ENCODE assay signal across 8 cellular contexts in the genomic region with DNA sequence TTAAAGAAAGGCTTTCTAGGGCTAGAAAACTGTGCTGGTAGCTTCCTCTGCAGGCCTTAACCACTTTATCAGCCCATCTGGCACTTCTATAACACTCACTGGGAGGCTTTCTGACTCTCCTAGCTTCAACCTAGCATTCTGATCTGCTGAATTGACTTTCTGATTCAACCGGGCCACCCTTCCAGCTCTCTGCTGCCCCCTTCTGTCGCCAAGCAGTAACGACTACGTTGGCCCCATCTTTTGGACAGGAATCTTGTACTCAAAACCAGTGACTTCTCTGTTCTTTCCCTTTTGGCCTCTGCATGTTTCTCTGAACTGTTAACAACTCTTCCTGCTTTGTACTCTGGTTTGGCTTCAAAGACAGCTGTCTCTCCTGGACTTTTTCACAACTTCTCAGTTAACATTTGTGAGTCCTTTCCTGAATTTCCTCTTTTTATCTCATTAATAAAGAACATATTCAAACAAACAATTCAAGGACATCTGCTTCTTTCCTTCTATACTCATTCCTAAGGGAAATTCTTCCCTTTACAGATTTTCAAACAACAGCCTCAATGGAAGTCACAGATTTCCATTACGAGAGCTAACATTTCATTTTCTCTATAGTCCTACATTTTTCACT. TPM values are rescaled to one million over a fixed set of nuclear protein-coding genes. Genes with fewer than 3 reads are reported as not detected.
A peak's percentile ranks its signal among the peaks of the same experiment; 100 is the strongest.
DNase-seq lines count a peak whose midpoint lies in the region; ATAC-seq, FAIRE-seq and TF ChIP-seq lines count a peak whose summit lies in the region.

No MANE protein-coding gene starts in this region.

- H3K27me3 Mint-ChIP-seq in activated naive CD8-positive, alpha-beta T cell treated with anti-CD3 and anti-CD28 coated beads for 36 hours: peaks cover 18% of the 10 kb centered on the region

- DNase-seq in GM06990 (ENCODE audit: extremely low read depth, insufficient read length): peak; percentile 21
- DNase-seq in H54 (ENCODE audit: insufficient read length, low spot score): peak; percentile 10
- peak; percentile 48 for DNase-seq in MG63
- peak; percentile 65 for DNase-seq in SKM-1 treated with dmso at 0.1 percent for 144 hours (lab: John Stamatoyannopoulos, UW; ENCODE audit: unreplicated experiment)
- DNase-seq in activated naive CD8-positive, alpha-beta T cell treated with anti-CD3 and anti-CD28 coated beads for 36 hours: peak; percentile 60
- peak in 4 of 5 donors; percentile 33 to 69 (median 52) for DNase-seq in heart left ventricle
- peak; percentile 33 for DNase-seq in putamen (ENCODE audit: low spot score)
- DNase-seq in cortex of kidney (lab: John Stamatoyannopoulos, UW): no peak

- no peaks in the 10 kb centered on the region for H3K4me1 ChIP-seq in heart left ventricle

- peak; percentile 93 for TF ChIP-seq CTCF in GM06990 (IDR thresholded peaks at IDR 0.05; ENCODE audit: insufficient read depth, low read length, poor library complexity, severe bottlenecking)
- peak; percentile 78 to 97 (median 90) for TF ChIP-seq CTCF in heart left ventricle (IDR thresholded peaks at IDR 0.05)

- H3K4me1 Mint-ChIP-seq in activated naive CD8-positive, alpha-beta T cell treated with anti-CD3 and anti-CD28 coated beads for 36 hours: no peaks in the 10 kb centered on the region

- H3K4me3 ChIP-seq in GM06990 (replicated peaks; ENCODE audit: low read depth, low read length) (no peak overlapping the region), MG63 (no peak overlapping the region), heart left ventricle (no peak overlapping the region)

- H3K27ac Mint-ChIP-seq in activated naive CD8-positive, alpha-beta T cell treated with anti-CD3 and anti-CD28 coated beads for 36 hours: no peak overlapping the region

- intact Hi-C loops in heart left ventricle (cut with DNase I): loop anchor here (1.0 to 5.0 kb wide), 8 partner anchors 43 to 149 kb away; a partner anchor contains a TSS

- no peak for TF ChIP-seq POLR2A in H54 (IDR thresholded peaks at IDR 0.05; ENCODE audit: low read depth, low read length)
- TF ChIP-seq POLR2A in heart left ventricle (IDR thresholded peaks at IDR 0.05): no peak

- WGBS in heart left ventricle, 4 donors: 16 to 19% (median 17%) methylated on average over 5 of the region's 5 CpGs

- H3K36me3 ChIP-seq in GM06990 (ENCODE audit: control insufficient read depth, insufficient read depth, low read length): no peaks in the 10 kb centered on the region
- no peaks in the 10 kb centered on the region for H3K36me3 ChIP-seq in MG63
- no peaks in the 10 kb centered on the region for H3K36me3 ChIP-seq in heart left ventricle

- H3K27me3 ChIP-seq in GM06990 (replicated peaks; ENCODE audit: control insufficient read depth, insufficient read depth, low read length) (peaks cover 2% of the 10 kb centered on the region; the same call in 1 of the 2 replicates), MG63 (peaks cover 9% of the 10 kb centered on the region), heart left ventricle (no peaks in the 10 kb centered on the region)

- H3K9me3 Mint-ChIP-seq in activated naive CD8-positive, alpha-beta T cell treated with anti-CD3 and anti-CD28 coated beads for 36 hours: no peaks in the 10 kb centered on the region

- H3K27ac ChIP-seq in heart left ventricle: no peak overlapping the region

- H3K36me3 Mint-ChIP-seq in activated naive CD8-positive, alpha-beta T cell treated with anti-CD3 and anti-CD28 coated beads for 36 hours: no peaks in the 10 kb centered on the region

- peak; percentile 97 for FAIRE-seq in H54 (lab: Jason Lieb, UNC)

- no peak overlapping the region for H3K4me3 Mint-ChIP-seq in activated naive CD8-positive, alpha-beta T cell treated with anti-CD3 and anti-CD28 coated beads for 36 hours

- ATAC-seq in heart left ventricle: peak; percentile 20 to 76 (median 66)

- H3K9me3 ChIP-seq in MG63: no peaks in the 10 kb centered on the region
- no peaks in the 10 kb centered on the region for H3K9me3 ChIP-seq in heart left ventricle

RNA-seq across cellular contexts. Expression of a gene that starts 43.9 kb away (rescaled TPM):
- 5.6 and 6.7 TPM in 2 replicates for total RNA-seq in MG63 (2014; rRNA removed; shearing (Covaris generic); ENCODE audit: low replicate concordance)
- 1 to 10 TPM; 6.5 to 7.3 TPM for total RNA-seq in activated naive CD8-positive, alpha-beta T cell treated with anti-CD3 and anti-CD28 coated beads for 36 hours
- 10 to 100 TPM in 7 of 9 donors, 1 to 10 TPM in 2; 9.7 to 14.9 (median 13.2) TPM for total RNA-seq in heart left ventricle
- 1 to 10 TPM; 6.0 to 6.5 TPM for polyA plus RNA-seq in heart left ventricle
